12 cellular contexts compared by ENCODE assay signal in genomic region chr7:140315498-140316164, GRCh38.
A peak's percentile ranks its signal among the peaks of the same experiment; 100 is the strongest.
DNase-seq lines count a peak whose midpoint lies in the region; ATAC-seq and TF ChIP-seq lines count a peak whose summit lies in the region.
"Had no signal": no experiment of that assay in that cellular context is flagged by ENCODE, and none has a peak within 500 bp of the region (broad histone marks: within the 10 kb centered on the region; RNA-seq: fewer than 3 reads in every experiment).

No MANE protein-coding gene starts in this region.

- peak overlapping the region; percentile 73 for H3K4me3 ChIP-seq in adipocyte (ENCODE audit: low read length)
- H3K4me3 ChIP-seq in right atrium auricular region: peak overlapping the region in 1 of 2 donors; percentile 5
- peak overlapping the region in 4 of 7 experiments; percentile 15 to 23 (median 21) for H3K4me3 ChIP-seq in skin epidermis
- no peak overlapping the region for H3K4me3 ChIP-seq in CD8-positive, alpha-beta T cell (ENCODE audit: low read depth, low read length)
- H3K4me3 ChIP-seq: SJSA1 had no signal

- POLR2A ChIA-PET in CD8-positive, alpha-beta T cell (lab: Charles Lee): no interaction called here

- H3K9me3 ChIP-seq in adipocyte (ENCODE audit: control insufficient read depth, low read length): peaks cover 8% of the 10 kb centered on the region
- H3K9me3 ChIP-seq in right atrium auricular region: peaks cover 0 to 15% of the 10 kb centered on the region in 2 donors
- no peaks in the 10 kb centered on the region for H3K9me3 ChIP-seq in CD8-positive, alpha-beta T cell (ENCODE audit: low read length)
- H3K9me3 ChIP-seq: SJSA1 had no signal

- ATAC-seq in GM21723 (IDR thresholded peaks at IDR 0.05; ENCODE audit: unreplicated experiment) (no peak), HG03565 (IDR thresholded peaks at IDR 0.05; ENCODE audit: unreplicated experiment) (no peak)
- no peak for ATAC-seq in CD8-positive, alpha-beta T cell

- peaks cover 12% of the 10 kb centered on the region for H3K9me3 Mint-ChIP-seq in CD8-positive, alpha-beta T cell

- H3K27ac ChIP-seq in right atrium auricular region (peak overlapping the region; percentile 69 to 72), skin epidermis (peak overlapping the region; percentile 64 to 94 (median 87))
- H3K27ac ChIP-seq in CD8-positive, alpha-beta T cell (ENCODE audit: low read depth, low read length): no peak overlapping the region
- H3K27ac ChIP-seq: SJSA1 had no signal

- CTCF ChIA-PET in CD8-positive, alpha-beta T cell (lab: Charles Lee): no interaction called here

- H3K27me3 ChIP-seq in adipocyte (replicated peaks; ENCODE audit: control insufficient read depth, insufficient read depth, low read length) (no peaks in the 10 kb centered on the region), right atrium auricular region (no peaks in the 10 kb centered on the region)
- no peaks in the 10 kb centered on the region for H3K27me3 ChIP-seq in CD8-positive, alpha-beta T cell (ENCODE audit: insufficient read depth, low read length)
- H3K27me3 ChIP-seq: SJSA1 had no signal

- DNase-seq in DMS79 (lab: John Stamatoyannopoulos, UW) (peak; percentile 52), adipocyte (ENCODE audit: low read depth) (no peak), right atrium auricular region (ENCODE audit: low spot score) (no peak), foreskin melanocyte (no peak)
- no peak for DNase-seq in CD8-positive, alpha-beta T cell
- DNase-seq: NCI-H2171 had no signal

- H3K4me1 Mint-ChIP-seq in CD8-positive, alpha-beta T cell (ENCODE audit: low read depth): no peaks in the 10 kb centered on the region

- H3K36me3 Mint-ChIP-seq in CD8-positive, alpha-beta T cell: peaks cover 6% of the 10 kb centered on the region

- peaks cover 38% of the 10 kb centered on the region for H3K4me1 ChIP-seq in adipocyte (ENCODE audit: control insufficient read depth, insufficient read depth, low read length)
- peaks cover 0 to 20% of the 10 kb centered on the region in 2 donors for H3K4me1 ChIP-seq in right atrium auricular region
- H3K4me1 ChIP-seq in CD8-positive, alpha-beta T cell (ENCODE audit: insufficient read depth, low read length): no peaks in the 10 kb centered on the region

- H3K9ac ChIP-seq in adipocyte (ENCODE audit: low read length): peak overlapping the region; percentile 81

- H3K27ac Mint-ChIP-seq in CD8-positive, alpha-beta T cell: no peak overlapping the region
- H3K27ac Mint-ChIP-seq: IgD-negative memory B cell had no signal

- no peak overlapping the region for H3K4me3 Mint-ChIP-seq in CD8-positive, alpha-beta T cell
- H3K4me3 Mint-ChIP-seq: activated CD4-positive, alpha-beta memory T cell treated with anti-CD3 and anti-CD28 coated beads, Interleukin-2, amount 10 ng/mL, durations not matched to agents 7 days and 5 days; IgD-negative memory B cell had no signal

- no peaks in the 10 kb centered on the region for H3K36me3 ChIP-seq in adipocyte (ENCODE audit: control insufficient read depth, insufficient read depth, low read length, severe bottlenecking)
- no peaks in the 10 kb centered on the region for H3K36me3 ChIP-seq in right atrium auricular region
- no peaks in the 10 kb centered on the region for H3K36me3 ChIP-seq in CD8-positive, alpha-beta T cell (ENCODE audit: insufficient read depth, low read length)
- H3K36me3 ChIP-seq: SJSA1 had no signal

- no peak for TF ChIP-seq CTCF in right atrium auricular region (IDR thresholded peaks at IDR 0.05)
- TF ChIP-seq CTCF in CD8-positive, alpha-beta T cell (IDR thresholded peaks at IDR 0.05): no peak

- no peaks in the 10 kb centered on the region for H3K27me3 Mint-ChIP-seq in CD8-positive, alpha-beta T cell (ENCODE audit: low read depth)
- H3K27me3 Mint-ChIP-seq: activated CD4-positive, alpha-beta memory T cell treated with anti-CD3 and anti-CD28 coated beads, Interleukin-2, amount 10 ng/mL, durations not matched to agents 7 days and 5 days had no signal

- intact Hi-C loops in CD8-positive, alpha-beta T cell (cut with DNase I, micrococcal nuclease): no loop called here
